In genomic region chrX:153621949-153622598, GRCh38 we compare ENCODE assay signal across 1 cellular context.
TF ChIP-seq lines count a peak whose summit lies in the region.

No MANE protein-coding gene starts in this region.

TF ChIP-seq in liver, 16 proteins besides CTCF, POLR2A, EP300 and RAD21 (continued from another document):
- TF ChIP-seq REST (IDR thresholded peaks at IDR 0.05) (no peak), FOXA1 (IDR thresholded peaks at IDR 0.05) (no peak), EGR1 (IDR thresholded peaks at IDR 0.05; ENCODE audit: low read depth in 2 of 2) (no peak), TAF1 (conservative IDR thresholded peaks at IDR 0.05) (no peak), GABPA (IDR thresholded peaks at IDR 0.05 in 1 of 2, conservative IDR thresholded peaks at IDR 0.05 in 1 of 2) (no peak), ZBTB33 (IDR thresholded peaks at IDR 0.05) (no peak), MAX (IDR thresholded peaks at IDR 0.05) (no peak)
